In genomic region chr2:97870396-97870843, GRCh38 we compare ENCODE assay signal across 8 cellular contexts.
DNase-seq lines count a peak whose midpoint lies in the region; ATAC-seq and TF ChIP-seq lines count a peak whose summit lies in the region.

No MANE protein-coding gene starts in this region.

- peaks cover 18% of the 10 kb centered on the region for H3K36me3 Mint-ChIP-seq in T-helper 2 cell treated with Interferon-gamma antibody and Interleukin-4, amounts not matched to agents 5 μg/mL and 100 μg/mL, for 36 hours (ENCODE audit: low read depth)

- no peaks in the 10 kb centered on the region for H3K9me3 ChIP-seq in esophagus squamous epithelium

- H3K4me3 Mint-ChIP-seq in T-helper 2 cell treated with Interferon-gamma antibody and Interleukin-4, amounts not matched to agents 5 μg/mL and 100 μg/mL, for 36 hours, result peak overlapping the region; percentile 49

- no peak for TF ChIP-seq CTCF in esophagus squamous epithelium (IDR thresholded peaks at IDR 0.05)

- WGBS in esophagus squamous epithelium, 2 donors, result 6 to 18% methylated on average over 4 of the region's 4 CpGs

- peak; percentile 98 for ATAC-seq in GM21526 (IDR thresholded peaks at IDR 0.05; ENCODE audit: low FRiP score, unreplicated experiment)

- intact Hi-C loops in esophagus squamous epithelium (cut with DNase I), result no loop called here

- H3K27ac Mint-ChIP-seq in T-helper 2 cell treated with Interferon-gamma antibody and Interleukin-4, amounts not matched to agents 5 μg/mL and 100 μg/mL, for 36 hours, result peak overlapping the region; percentile 80

- H3K9me3 Mint-ChIP-seq in T-helper 2 cell treated with Interferon-gamma antibody and Interleukin-4, amounts not matched to agents 5 μg/mL and 100 μg/mL, for 36 hours, result peaks cover 6% of the 10 kb centered on the region

- no peaks in the 10 kb centered on the region for H3K27me3 ChIP-seq in esophagus squamous epithelium

- peak; percentile 78 for DNase-seq in GM03348 (ENCODE audit: low spot score)
- peak; percentile 21 for DNase-seq in HT-29 (ENCODE audit: low spot score)
- peak; percentile 75 for DNase-seq in T-helper 2 cell treated with Interferon-gamma antibody and Interleukin-4, amounts not matched to agents 5 μg/mL and 100 μg/mL, for 36 hours (ENCODE audit: low spot score)
- DNase-seq in esophagus squamous epithelium (lab: John Stamatoyannopoulos, UW), result no peak
- DNase-seq in renal cortical epithelial cell (ENCODE audit: low read depth), result peak; percentile 83
- DNase-seq in effector CD8-positive, alpha-beta T cell (lab: John Stamatoyannopoulos, UW), result no peak
- DNase-seq in mesenteric fat pad (ENCODE audit: low spot score), result no peak

- peaks cover 34% of the 10 kb centered on the region for H3K4me1 Mint-ChIP-seq in T-helper 2 cell treated with Interferon-gamma antibody and Interleukin-4, amounts not matched to agents 5 μg/mL and 100 μg/mL, for 36 hours (ENCODE audit: low read depth)

- no peak overlapping the region for H3K4me3 ChIP-seq in esophagus squamous epithelium

- H3K27me3 Mint-ChIP-seq in T-helper 2 cell treated with Interferon-gamma antibody and Interleukin-4, amounts not matched to agents 5 μg/mL and 100 μg/mL, for 36 hours (ENCODE audit: low read depth), result no peaks in the 10 kb centered on the region

- peak overlapping the region in 3 of 4 donors; percentile 1 to 37 (median 24) for H3K27ac ChIP-seq in esophagus squamous epithelium

- TF ChIP-seq POLR2A in esophagus squamous epithelium (IDR thresholded peaks at IDR 0.05), result no peak

- H3K36me3 ChIP-seq in esophagus squamous epithelium, result no peaks in the 10 kb centered on the region

- peaks cover 24 to 36% (median 29%) of the 10 kb centered on the region in 3 donors for H3K4me1 ChIP-seq in esophagus squamous epithelium

Comparison
In these comparisons a context has a peak if more than half of its experiments do, and no peak if none do; other contexts are left out.
1. DNase-seq: peak in GM03348 (single experiment), HT-29 (single experiment), T-helper 2 cell treated with Interferon-gamma antibody and Interleukin-4, amounts not matched to agents 5 μg/mL and 100 μg/mL, for 36 hours (single experiment) and renal cortical epithelial cell (single experiment); none in esophagus squamous epithelium (single experiment), effector CD8-positive, alpha-beta T cell (single experiment) and mesenteric fat pad (single experiment).